Comparison of ENCODE assay signal across 2 cellular contexts in the genomic region with DNA sequence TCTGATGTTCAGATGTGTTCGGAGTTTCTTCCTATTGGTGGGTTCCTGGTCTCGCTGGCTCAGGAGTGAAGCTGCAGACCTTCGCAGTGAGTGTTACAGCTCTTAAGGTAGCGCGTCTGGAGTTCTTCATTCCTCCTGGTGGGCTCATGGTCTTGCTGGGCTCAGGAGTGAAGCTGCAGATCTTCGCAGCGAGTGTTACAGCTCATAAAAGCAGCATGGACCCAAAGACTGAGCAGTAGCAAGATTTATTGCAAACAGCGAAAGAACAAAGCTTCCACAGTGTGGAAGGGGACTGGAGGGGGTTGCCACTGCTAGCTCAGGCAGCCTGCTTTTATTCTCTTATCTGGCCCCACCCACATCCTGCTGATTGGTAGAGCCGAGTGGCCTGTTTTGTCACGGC.
TF ChIP-seq lines count a peak whose summit lies in the region.

No MANE protein-coding gene starts in this region.

TF ChIP-seq in HEK293, 187 proteins besides CTCF, POLR2A, EP300 and RAD21:
- 0 out of 2 replicates have a peak, but pooled peaks have one; percentile 9 for TF ChIP-seq ZIC2 (tag by site-specific recombination; IDR thresholded peaks at IDR 0.05)

TF ChIP-seq in K562, 482 proteins besides CTCF, POLR2A, EP300 and RAD21:
- TF ChIP-seq RBFOX2 (IDR thresholded peaks at IDR 0.05; ENCODE audit: low read depth, low read length) (peak; percentile 45; the same call in 1 of the 2 replicates), POLR2H (tag; IDR thresholded peaks at IDR 0.05; ENCODE audit: low read depth) (peak; percentile 61)
TF ChIP-seq in K562: peak in this region for 2; not testable (repeated sequence) for 480.
